In genomic region chr5:66828551-66829421, GRCh38 we compare ENCODE assay signal across 7 cellular contexts.
DNase-seq lines count a peak whose midpoint lies in the region; ATAC-seq, FAIRE-seq and TF ChIP-seq lines count a peak whose summit lies in the region.

No MANE protein-coding gene starts in this region.

- intact Hi-C loops in GM12878 (cut with micrococcal nuclease; ENCODE audit: unreplicated experiment): no loop called here

- no peaks in the 10 kb centered on the region for H3K9me2 ChIP-seq in SU-DHL-6 (replicated peaks; ENCODE audit: insufficient read depth, low read length)

- no peak for TF ChIP-seq EP300 in GM12878 (IDR thresholded peaks at IDR 0.05; ENCODE audit: borderline replicate concordance in 1 of 2, control insufficient read depth in 1 of 2, low read depth in 2 of 2, low read length in 2 of 2)

- H2AFZ ChIP-seq in SU-DHL-6 (ENCODE audit: low read depth, low read length, severe bottlenecking) (no peak overlapping the region), GM12878 (ENCODE audit: control insufficient read depth, low read depth, low read length) (no peak overlapping the region)

- DNase-seq in GM12878 (ENCODE audit: low read depth, low spot score): no peak
- peak; percentile 18 for DNase-seq in hepatic stellate cell (ENCODE audit: low spot score)
- DNase-seq in progenitor cell of endocrine pancreas (ENCODE audit: low spot score, unreplicated experiment): peak; percentile 20
- no peak for DNase-seq in NCI-H345 treated with DMSO at 0.1 percent for 48 hours (lab: John Stamatoyannopoulos, UW; ENCODE audit: unreplicated experiment)

- TF ChIP-seq RAD21 in GM12878 (IDR thresholded peaks at IDR 0.05; ENCODE audit: insufficient read depth, low read depth, low read length): no peak

- H3K36me3 Mint-ChIP-seq in progenitor cell of endocrine pancreas (ENCODE audit: insufficient read depth): peaks cover 3% of the 10 kb centered on the region

- no peak for TF ChIP-seq POLR2A in GM12878 (IDR thresholded peaks at IDR 0.05; ENCODE audit: low read depth, low read length)

- H3K4me2 ChIP-seq in SU-DHL-6 (ENCODE audit: low read depth, low read length, poor library complexity, severe bottlenecking) (peak overlapping the region; percentile 32), GM12878 (ENCODE audit: control insufficient read depth, insufficient read depth) (peak overlapping the region; percentile 19)

- no peaks in the 10 kb centered on the region for H3K9me3 ChIP-seq in SU-DHL-6 (ENCODE audit: insufficient read depth, low read length)
- H3K9me3 ChIP-seq in GM12878 (replicated peaks; ENCODE audit: control insufficient read depth, insufficient read depth, low read length): no peaks in the 10 kb centered on the region

- H3K4me1 ChIP-seq in GM12878 (ENCODE audit: control insufficient read depth, insufficient read depth, low read length): no peaks in the 10 kb centered on the region

- WGBS in GM12878 (ENCODE audit: insufficient coverage, insufficient replicate concordance, low lambda C conversion rate, missing lambda C conversion rate): 3% methylated on average over 21 of the region's 21 CpGs

- peak overlapping the region; percentile 6 for H3K27ac Mint-ChIP-seq in progenitor cell of endocrine pancreas

- RAD21 ChIA-PET in GM12878 (lab: Charles Lee; ENCODE audit: unreplicated experiment): no interaction called here

- no peak for FAIRE-seq in GM12878 (lab: Jason Lieb, UNC)

- in situ Hi-C loops in GM12878 (cut with MboI): no loop called here

- no TSS peak for BruUV-seq in GM12878 (replicated peaks; lab: Mats Ljungman, UMichigan)

- H3K27me3 Mint-ChIP-seq in progenitor cell of endocrine pancreas: peaks cover 12% of the 10 kb centered on the region

- POLR2A ChIA-PET in GM12878 (lab: Charles Lee): no interaction called here

- H4K20me1 ChIP-seq in SU-DHL-6 (ENCODE audit: low read depth, low read length): no peaks in the 10 kb centered on the region
- no peaks in the 10 kb centered on the region; the same call in 1 of the 2 replicates for H4K20me1 ChIP-seq in GM12878 (ENCODE audit: control insufficient read depth, insufficient read depth)

- CTCF ChIA-PET in GM12878 (lab: Yijun Ruan, JAX): interaction anchor here (0.7 to 1.0 kb wide), 3 partner anchors 12 to 522 kb away, joined by 3 to 6 read pairs (median 5); no protein-coding TSS in a partner anchor

- H3K27ac ChIP-seq in SU-DHL-6 (ENCODE audit: low read depth, low read length): no peak overlapping the region
- H3K27ac ChIP-seq in GM12878 (ENCODE audit: control insufficient read depth, insufficient read depth): no peak overlapping the region

- SMC1A ChIA-PET in GM12878 (lab: Charles Lee; ENCODE audit: uncharacterized antibody, unreplicated experiment): interaction anchor here (0.8 to 2.7 kb wide), 2 partner anchors 14 to 522 kb away, joined by 4 to 9 read pairs; no protein-coding TSS in a partner anchor

- H3F3A ChIP-seq in SU-DHL-6 (ENCODE audit: insufficient read depth): no peaks in the 10 kb centered on the region

- H3K9ac ChIP-seq in SU-DHL-6 (ENCODE audit: low read length) (no peak overlapping the region), GM12878 (ENCODE audit: control insufficient read depth, insufficient read depth, low read length) (no peak overlapping the region)

- peak overlapping the region; percentile 57 for H3K4me3 Mint-ChIP-seq in progenitor cell of endocrine pancreas (ENCODE audit: low read depth)

- no peak for TF ChIP-seq CTCF in SU-DHL-6 (IDR thresholded peaks at IDR 0.05; ENCODE audit: insufficient read depth, low read length, poor library complexity, severe bottlenecking)
- no peak for TF ChIP-seq CTCF in GM12878 (IDR thresholded peaks at IDR 0.05 in 2 of 3, conservative IDR thresholded peaks at IDR 0.05 in 1 of 3; ENCODE audit: control insufficient read depth in 2 of 3, extremely low read depth in 1 of 3, insufficient read depth in 1 of 3, low read depth in 3 of 3, low read length in 3 of 3)
- TF ChIP-seq CTCF in progenitor cell of endocrine pancreas (IDR thresholded peaks at IDR 0.05; ENCODE audit: unreplicated experiment): no peak

- peaks cover 20% of the 10 kb centered on the region for H3K4me1 Mint-ChIP-seq in progenitor cell of endocrine pancreas (ENCODE audit: low read depth)

- H3K36me3 ChIP-seq in SU-DHL-6 (ENCODE audit: low read length) (no peaks in the 10 kb centered on the region), GM12878 (ENCODE audit: control insufficient read depth in 2 of 2, insufficient read depth in 2 of 2, low read length in 1 of 2) (no peaks in the 10 kb centered on the region)

- H3K4me3 ChIP-seq in SU-DHL-6 (ENCODE audit: insufficient read depth, low read length, poor library complexity, severe bottlenecking) (no peak overlapping the region), GM12878 (no peak overlapping the region; the same call in 1 of the 2 replicates)

- ATAC-seq in GM18873 (IDR thresholded peaks at IDR 0.05; ENCODE audit: low FRiP score, unreplicated experiment) (peak; percentile 89), HG03521 (IDR thresholded peaks at IDR 0.05; ENCODE audit: unreplicated experiment) (peak; percentile 85), GM12878 (peak; percentile 80)

- no peaks in the 10 kb centered on the region for H3K27me3 ChIP-seq in SU-DHL-6 (ENCODE audit: low read length)
- H3K27me3 ChIP-seq in GM12878 (replicated peaks in 1 of 2; ENCODE audit: control insufficient read depth in 2 of 2, insufficient read depth in 2 of 2, low read length in 1 of 2): peaks cover 8 to 13% of the 10 kb centered on the region in 2 experiments

- H3K79me2 ChIP-seq in SU-DHL-6 (ENCODE audit: insufficient read depth, low read length): no peaks in the 10 kb centered on the region
- no peaks in the 10 kb centered on the region for H3K79me2 ChIP-seq in GM12878 (ENCODE audit: control insufficient read depth, insufficient read depth, low read length)

- no peaks in the 10 kb centered on the region for H3K9me3 Mint-ChIP-seq in progenitor cell of endocrine pancreas (ENCODE audit: low read depth)

TF ChIP-seq in GM12878, 131 proteins besides CTCF, POLR2A, EP300 and RAD21:
- TF ChIP-seq JUNB (IDR thresholded peaks at IDR 0.05) (no peak), USF1 (IDR thresholded peaks at IDR 0.05; ENCODE audit: borderline replicate concordance, extremely low read length, insufficient read depth, low read depth, low read length) (peak; percentile 28), RUNX3 (IDR thresholded peaks at IDR 0.05; ENCODE audit: low read length) (peak; percentile 20; the same call in 1 of the 2 replicates)

Comparison
In these comparisons a context has a peak if more than half of its experiments do, and no peak if none do; other contexts are left out.
1. DNase-seq: peak in hepatic stellate cell (single experiment) and progenitor cell of endocrine pancreas (single experiment); none in GM12878 (single experiment) and NCI-H345 treated with DMSO at 0.1 percent for 48 hours (single experiment).
2. Peak in every context shown above with its lines, with median percentiles within 50 percentile points of each other: ATAC-seq.